Comparison of ENCODE assay signal across 26 cellular contexts in genomic region chr5:124001216-124001615, GRCh38.
"Had no signal": no experiment of that assay in that cellular context is flagged by ENCODE, and none has a peak within 500 bp of the region (broad histone marks: within the 10 kb centered on the region; RNA-seq: fewer than 3 reads in every experiment).

No MANE protein-coding gene starts in this region.

- H3K4me3 ChIP-seq: breast epithelium, colonic mucosa, dorsolateral prefrontal cortex, left lung, lung, upper lobe of left lung had no signal

- H3K27ac Mint-ChIP-seq: activated CD4-positive, alpha-beta T cell treated with anti-CD3 and anti-CD28 coated beads, Interleukin-2, amount 10 ng/mL, durations not matched to agents 7 days and 5 days; activated CD8-positive, alpha-beta T cell treated with anti-CD3 and anti-CD28 coated beads, Interleukin-2, amount 10 ng/mL, durations not matched to agents 7 days and 5 days; activated naive CD4-positive, alpha-beta T cell treated with anti-CD3 and anti-CD28 coated beads, Interleukin-2, amount 50 U/mL, for 24 hours; effector memory CD8-positive, alpha-beta T cell; immature natural killer cell; natural killer cell; stimulated activated naive B cell treated with anti-CD40 and anti-IgM and Interleukin-4, amounts not matched to agents 10 μg/mL and 1 μg/mL and 100 μg/mL, for 72 hours; T-helper 1 cell treated with Interleukin-12 subunit alpha and Interleukin-12 subunit beta and Interleukin-4 antibody, amounts not matched to agents 30 μg/mL and 1 μg/mL, for 36 hours had no signal

- ATAC-seq: activated CD8-positive, alpha-beta T cell treated with anti-CD3 and anti-CD28 coated beads, Interleukin-2, amount 10 ng/mL, durations not matched to agents 7 days and 5 days; effector memory CD8-positive, alpha-beta T cell; esophagus mucosa; left lung; natural killer cell; sciatic nerve; stimulated activated naive B cell treated with anti-CD40 and anti-IgM and Interleukin-4, amounts not matched to agents 10 μg/mL and 1 μg/mL and 100 μg/mL, for 72 hours had no signal

- H3K27me3 Mint-ChIP-seq: activated CD4-positive, alpha-beta T cell treated with anti-CD3 and anti-CD28 coated beads, Interleukin-2, amount 10 ng/mL, durations not matched to agents 7 days and 5 days; activated naive CD4-positive, alpha-beta T cell treated with anti-CD3 and anti-CD28 coated beads, Interleukin-2, amount 50 U/mL, for 24 hours; central memory CD8-positive, alpha-beta T cell; effector memory CD8-positive, alpha-beta T cell; stimulated activated naive B cell treated with anti-CD40 and anti-IgM and Interleukin-4, amounts not matched to agents 10 μg/mL and 1 μg/mL and 100 μg/mL, for 72 hours had no signal

- H3K27me3 ChIP-seq: breast epithelium, colonic mucosa, dorsolateral prefrontal cortex, left lung, upper lobe of left lung had no signal

- H3K36me3 ChIP-seq: breast epithelium, colonic mucosa, left lung, upper lobe of left lung had no signal

- DNase-seq: activated CD4-positive, alpha-beta T cell treated with anti-CD3 and anti-CD28 coated beads, Interleukin-2, amount 10 ng/mL, durations not matched to agents 7 days and 5 days; activated CD8-positive, alpha-beta T cell treated with anti-CD3 and anti-CD28 coated beads, Interleukin-2, amount 10 ng/mL, durations not matched to agents 7 days and 5 days; activated gamma-delta T cell treated with Interleukin-2 at 50 U/mL for 16 hours; activated T-cell treated with anti-CD3 and anti-CD28 coated beads, Interleukin-2, amount 50 U/mL, for 1 hour; aorta; colonic mucosa; dorsolateral prefrontal cortex; effector memory CD8-positive, alpha-beta T cell; foreskin melanocyte; immature natural killer cell; kidney glomerular epithelial cell; left lung; midbrain; natural killer cell; occipital lobe; stimulated activated CD4-positive, alpha-beta T cell treated with anti-CD3 and anti-CD28 coated beads, Interleukin-2, amount 100 ng/mL, for 48 hours; stimulated activated CD8-positive, alpha-beta memory T cell treated with anti-CD3 and anti-CD28 coated beads, Interleukin-4, amount 100 ng/mL, for 48 hours; stimulated activated naive B cell treated with anti-CD40 and anti-IgM and Interleukin-4, amounts not matched to agents 10 μg/mL and 1 μg/mL and 100 μg/mL, for 72 hours; upper lobe of left lung had no signal

- H3K4me1 Mint-ChIP-seq: activated CD4-positive, alpha-beta T cell treated with anti-CD3 and anti-CD28 coated beads, Interleukin-2, amount 10 ng/mL, durations not matched to agents 7 days and 5 days; activated naive CD4-positive, alpha-beta T cell treated with anti-CD3 and anti-CD28 coated beads, Interleukin-2, amount 50 U/mL, for 24 hours; central memory CD8-positive, alpha-beta T cell; immature natural killer cell; natural killer cell had no signal

- H3K4me3 Mint-ChIP-seq: activated CD4-positive, alpha-beta T cell treated with anti-CD3 and anti-CD28 coated beads, Interleukin-2, amount 10 ng/mL, durations not matched to agents 7 days and 5 days; activated CD8-positive, alpha-beta T cell treated with anti-CD3 and anti-CD28 coated beads, Interleukin-2, amount 10 ng/mL, durations not matched to agents 7 days and 5 days; activated naive CD4-positive, alpha-beta T cell treated with anti-CD3 and anti-CD28 coated beads, Interleukin-2, amount 50 U/mL, for 24 hours; central memory CD8-positive, alpha-beta T cell; effector memory CD8-positive, alpha-beta T cell; immature natural killer cell; natural killer cell; stimulated activated naive B cell treated with anti-CD40 and anti-IgM and Interleukin-4, amounts not matched to agents 10 μg/mL and 1 μg/mL and 100 μg/mL, for 72 hours; T-helper 1 cell treated with Interleukin-12 subunit alpha and Interleukin-12 subunit beta and Interleukin-4 antibody, amounts not matched to agents 30 μg/mL and 1 μg/mL, for 36 hours had no signal

- H3K27ac ChIP-seq: breast epithelium, colonic mucosa, dorsolateral prefrontal cortex, left lung, upper lobe of left lung had no signal

- H3K9me3 Mint-ChIP-seq: activated naive CD4-positive, alpha-beta T cell treated with anti-CD3 and anti-CD28 coated beads, Interleukin-2, amount 50 U/mL, for 24 hours had no signal

- H3K36me3 Mint-ChIP-seq: activated naive CD4-positive, alpha-beta T cell treated with anti-CD3 and anti-CD28 coated beads, Interleukin-2, amount 50 U/mL, for 24 hours; immature natural killer cell; natural killer cell had no signal

- H3K4me1 ChIP-seq: breast epithelium, colonic mucosa, left lung had no signal

- H3K9me3 ChIP-seq: breast epithelium, colonic mucosa, left lung, upper lobe of left lung had no signal
